Comparison of ENCODE assay signal across 8 cellular contexts in genomic region chr3:69385723-69386483, GRCh38. TPM values are rescaled to one million over a fixed set of nuclear protein-coding genes. Genes with fewer than 3 reads are reported as not detected.
A peak's percentile ranks its signal among the peaks of the same experiment; 100 is the strongest.
DNase-seq lines count a peak whose midpoint lies in the region; ATAC-seq and TF ChIP-seq lines count a peak whose summit lies in the region.

FRMD4B (minus strand) TSS chr3:69386088; CDS start chr3:69385989, 99 bp downstream.

- peak within 1 kb of the TSS; percentile 95 for H3K4me2 ChIP-seq in Loucy (ENCODE audit: low read depth, low read length, poor library complexity, severe bottlenecking)

- 0 out of 2 replicates have a peak within 1 kb of the TSS, but pooled peaks have one; percentile 1 for H3K4me3 ChIP-seq in GM06990 (replicated peaks; ENCODE audit: low read depth, low read length)
- peak within 1 kb of the TSS; percentile 71 for H3K4me3 ChIP-seq in Loucy (ENCODE audit: low read length, poor library complexity, severe bottlenecking)
- H3K4me3 ChIP-seq in upper lobe of right lung = peak within 1 kb of the TSS; percentile 68

- H2AFZ ChIP-seq in Loucy (ENCODE audit: low read length) = peak within 1 kb of the TSS; percentile 85

- peak within 1 kb of the TSS; percentile 67 for H3K27ac ChIP-seq in upper lobe of right lung

- no peaks in the 10 kb centered on the region for H3K9me3 Mint-ChIP-seq in activated naive CD8-positive, alpha-beta T cell (ENCODE audit: low read depth)
- no peaks in the 10 kb centered on the region for H3K9me3 Mint-ChIP-seq in nephron progenitor cell

- peak; percentile 42 for DNase-seq in GM06990 (ENCODE audit: extremely low read depth, insufficient read length)
- peak; percentile 30 for DNase-seq in glomerular visceral epithelial cell (ENCODE audit: extremely low spot score)
- peak; percentile 73 for DNase-seq in nephron progenitor cell
- DNase-seq in upper lobe of right lung = peak; percentile 96
- DNase-seq in SK-N-DZ (ENCODE audit: low spot score) = no peak

- H3K36me3 ChIP-seq in GM06990 (ENCODE audit: control insufficient read depth, insufficient read depth, low read length) = no peaks in the 10 kb centered on the region
- H3K36me3 ChIP-seq in Loucy (ENCODE audit: insufficient read depth, low read length) = no peaks in the 10 kb centered on the region
- H3K36me3 ChIP-seq in upper lobe of right lung = no peaks in the 10 kb centered on the region

- intact Hi-C loops in upper lobe of right lung (cut with DNase I) = no loop called here

- peaks cover 2% of the 10 kb centered on the region for H3K27me3 ChIP-seq in GM06990 (replicated peaks; ENCODE audit: control insufficient read depth, insufficient read depth, low read length)
- H3K27me3 ChIP-seq in Loucy (ENCODE audit: insufficient read depth, low read length, poor library complexity, severe bottlenecking) = peaks cover 25% of the 10 kb centered on the region
- no peaks in the 10 kb centered on the region for H3K27me3 ChIP-seq in upper lobe of right lung

- TF ChIP-seq CTCF in GM06990 (IDR thresholded peaks at IDR 0.05; ENCODE audit: insufficient read depth, low read length, poor library complexity, severe bottlenecking) (peak; percentile 28), Loucy (conservative IDR thresholded peaks at IDR 0.05; ENCODE audit: low read length) (0 out of 2 replicates have a peak, but pooled peaks have one; percentile 32), nephron progenitor cell (IDR thresholded peaks at IDR 0.05) (no peak), upper lobe of right lung (IDR thresholded peaks at IDR 0.05) (peak; percentile 39)

- H3K9me3 ChIP-seq in Loucy (ENCODE audit: insufficient read depth, low read depth, low read length) (no peaks in the 10 kb centered on the region), upper lobe of right lung (no peaks in the 10 kb centered on the region)

- H3K27ac Mint-ChIP-seq in activated naive CD8-positive, alpha-beta T cell = no peak within 1 kb of the TSS
- no peak within 1 kb of the TSS for H3K27ac Mint-ChIP-seq in nephron progenitor cell

- H3F3A ChIP-seq in Loucy (ENCODE audit: low read depth) = no peaks in the 10 kb centered on the region

- H3K9me2 ChIP-seq in Loucy (replicated peaks; ENCODE audit: low read depth, low read length) = no peaks in the 10 kb centered on the region

- H3K9ac ChIP-seq in Loucy (ENCODE audit: low read depth, low read length, poor library complexity, severe bottlenecking) = peak within 1 kb of the TSS; percentile 26

- ATAC-seq in upper lobe of right lung (peak; percentile 97), HG03135 (IDR thresholded peaks at IDR 0.05; ENCODE audit: unreplicated experiment) (no peak)

- peaks cover 14% of the 10 kb centered on the region for H3K4me1 Mint-ChIP-seq in activated naive CD8-positive, alpha-beta T cell (ENCODE audit: low read depth)
- H3K4me1 Mint-ChIP-seq in nephron progenitor cell = peaks cover 29% of the 10 kb centered on the region

- H3K79me2 ChIP-seq in Loucy (ENCODE audit: insufficient read depth, low read length) = no peaks in the 10 kb centered on the region

- no peaks in the 10 kb centered on the region for H3K36me3 Mint-ChIP-seq in activated naive CD8-positive, alpha-beta T cell
- H3K36me3 Mint-ChIP-seq in nephron progenitor cell (ENCODE audit: low read depth) = no peaks in the 10 kb centered on the region

- peaks cover 13% of the 10 kb centered on the region for H3K4me1 ChIP-seq in Loucy (ENCODE audit: insufficient read depth, low read length, poor library complexity, severe bottlenecking)
- peaks cover 34% of the 10 kb centered on the region for H3K4me1 ChIP-seq in upper lobe of right lung

- H3K4me3 Mint-ChIP-seq in activated naive CD8-positive, alpha-beta T cell = peak within 1 kb of the TSS; percentile 70
- H3K4me3 Mint-ChIP-seq in nephron progenitor cell = peak within 1 kb of the TSS; percentile 82

- no peaks in the 10 kb centered on the region for H4K20me1 ChIP-seq in Loucy (ENCODE audit: insufficient read depth, low read length, poor library complexity, severe bottlenecking)

- peaks cover 19% of the 10 kb centered on the region for H3K27me3 Mint-ChIP-seq in activated naive CD8-positive, alpha-beta T cell
- peaks cover 71% of the 10 kb centered on the region for H3K27me3 Mint-ChIP-seq in nephron progenitor cell (ENCODE audit: low read depth, poor library complexity)

RNA-seq across cellular contexts. Expression of gene FRMD4B, which starts in this region (rescaled TPM):
- 60.7 TPM for total RNA-seq in upper lobe of right lung
- 30.9 and 32.3 TPM in 2 replicates for polyA plus RNA-seq in SK-N-DZ (2014; cell fraction: cytosol; rRNA removed)
- polyA plus RNA-seq in SK-N-DZ (2014; cell fraction: nucleus; rRNA removed) = 29.1 and 29.7 TPM in 2 replicates

Comparison
In these comparisons a context has a peak if more than half of its experiments do, and no peak if none do; other contexts are left out.
1. H3K4me3 ChIP-seq: peak in every context shown above with its lines; median percentile 71 in Loucy; 68 in upper lobe of right lung; 1 in GM06990.